24 cellular contexts compared by ENCODE assay signal in genomic region chr12:42182394-42182793, GRCh38. TPM values are rescaled to one million over a fixed set of nuclear protein-coding genes. Genes with fewer than 3 reads are reported as not detected.
DNase-seq lines count a peak whose midpoint lies in the region; ATAC-seq, FAIRE-seq and TF ChIP-seq lines count a peak whose summit lies in the region.
"Had no signal": no experiment of that assay in that cellular context is flagged by ENCODE, and none has a peak within 500 bp of the region (broad histone marks: within the 10 kb centered on the region; RNA-seq: fewer than 3 reads in every experiment).

No MANE protein-coding gene starts in this region.

- 20% methylated on average over 2 of the region's 2 CpGs for WGBS in right lobe of liver (ENCODE audit: insufficient coverage, low coverage, low lambda C conversion rate, missing lambda C conversion rate)
- 95% methylated on average over 2 of the region's 2 CpGs for WGBS in HepG2 (ENCODE audit: low lambda C conversion rate)

- ATAC-seq in activated CD4-positive, alpha-beta T cell treated with anti-CD3 and anti-CD28 coated beads for 36 hours = peak; percentile 44
- ATAC-seq in right lobe of liver = peak in 3 of 4 donors; percentile 33 to 66 (median 40)
- no peak for ATAC-seq in HepG2
- ATAC-seq in left lobe of liver = peak; percentile 20
- ATAC-seq in GM18909 (IDR thresholded peaks at IDR 0.05; ENCODE audit: poor library complexity, unreplicated experiment) = no peak
- ATAC-seq: GM23338, Panc1 had no signal

- H3K36me3 ChIP-seq in right lobe of liver (peaks cover 0 to 4% (median 0%) of the 10 kb centered on the region in 4 donors), HepG2 (replicated peaks in 1 of 2; ENCODE audit: control insufficient read depth in 1 of 2, insufficient read depth in 2 of 2, low read length in 2 of 2) (0 out of 5 replicates have a peak, but pooled peaks cover 0 to 2% of the 10 kb centered on the region in 2 experiments)

- TF ChIP-seq EP300 in HepG2 (IDR thresholded peaks at IDR 0.05; ENCODE audit: low read depth in 2 of 2, low read length in 2 of 2) (no peak), HepG2 (CRISPR knock-in tag; IDR thresholded peaks at IDR 0.05; ENCODE audit: borderline replicate concordance) (no peak)

- H3K27me3 ChIP-seq in right lobe of liver (no peaks in the 10 kb centered on the region), HepG2 (ENCODE audit: control insufficient read depth in 1 of 2, insufficient read depth in 2 of 2, low read length in 2 of 2) (no peaks in the 10 kb centered on the region)
- H3K27me3 ChIP-seq: BLaER1 had no signal

- no peaks in the 10 kb centered on the region for H3K9me3 ChIP-seq in right lobe of liver
- no peaks in the 10 kb centered on the region for H3K9me3 ChIP-seq in HepG2 (ENCODE audit: low read length)

- no peaks in the 10 kb centered on the region for H3K9me3 Mint-ChIP-seq in activated CD4-positive, alpha-beta T cell treated with anti-CD3 and anti-CD28 coated beads for 36 hours (ENCODE audit: low read depth)
- no peaks in the 10 kb centered on the region for H3K9me3 Mint-ChIP-seq in activated T-helper 1 cell treated with anti-CD3 and anti-CD28 coated beads, Interleukin-12 subunit alpha, Interleukin-12 subunit beta, Interleukin-2, Interleukin-4 antibody, amounts not matched to agents 30 ng/mL and 10 ng/mL and 1 ng/mL, durations not matched to agents 14 hours and 24 hours and 36 hours
- H3K9me3 Mint-ChIP-seq: CD4-positive, alpha-beta T cell; GM23338; H9 had no signal

- no TSS peak for BruUV-seq in HepG2 (replicated peaks; lab: Mats Ljungman, UMichigan)

- no peak overlapping the region for H3K4me3 Mint-ChIP-seq in activated CD4-positive, alpha-beta T cell treated with anti-CD3 and anti-CD28 coated beads for 36 hours
- H3K4me3 Mint-ChIP-seq in activated T-helper 1 cell treated with anti-CD3 and anti-CD28 coated beads, Interleukin-12 subunit alpha, Interleukin-12 subunit beta, Interleukin-2, Interleukin-4 antibody, amounts not matched to agents 30 ng/mL and 10 ng/mL and 1 ng/mL, durations not matched to agents 14 hours and 24 hours and 36 hours = no peak overlapping the region
- H3K4me3 Mint-ChIP-seq: CD4-positive, alpha-beta T cell; GM23338; H9 had no signal

- intact Hi-C loops in activated CD4-positive, alpha-beta T cell treated with anti-CD3 and anti-CD28 coated beads for 36 hours (cut with DNase I, micrococcal nuclease) = no loop called here
- intact Hi-C loops in right lobe of liver (cut with DNase I) (no loop called here), HepG2 (cut with micrococcal nuclease; ENCODE audit: unreplicated experiment) (no loop called here)
- intact Hi-C loops in activated T-helper 1 cell treated with anti-CD3 and anti-CD28 coated beads, Interleukin-12 subunit alpha, Interleukin-12 subunit beta, Interleukin-2, Interleukin-4 antibody, amounts not matched to agents 30 ng/mL and 10 ng/mL and 1 ng/mL, durations not matched to agents 14 hours and 24 hours and 36 hours (cut with micrococcal nuclease) = no loop called here

- TF ChIP-seq POLR2A in right lobe of liver (IDR thresholded peaks at IDR 0.05) = no peak
- TF ChIP-seq POLR2A in HepG2 (IDR thresholded peaks at IDR 0.05; ENCODE audit: insufficient read depth in 1 of 2, low read depth in 2 of 2, low read length in 2 of 2) = no peak

- CTCF ChIA-PET in activated CD4-positive, alpha-beta T cell treated with anti-CD3 and anti-CD28 coated beads for 36 hours (lab: Charles Lee) = interaction anchor here (0.9 to 1.0 kb wide), 2 partner anchors 15 to 28 kb away, joined by 3 to 4 read pairs; no protein-coding TSS in a partner anchor
- CTCF ChIA-PET in HepG2 (lab: Yijun Ruan, JAX; ENCODE audit: low intra/inter-chr PET ratio, low total read pairs) = no interaction called here

- no peak for TF ChIP-seq RAD21 in HepG2 (CRISPR knock-in tag; IDR thresholded peaks at IDR 0.05)

- H3K4me1 Mint-ChIP-seq in activated CD4-positive, alpha-beta T cell treated with anti-CD3 and anti-CD28 coated beads for 36 hours = peaks cover 17% of the 10 kb centered on the region
- H3K4me1 Mint-ChIP-seq in activated T-helper 1 cell treated with anti-CD3 and anti-CD28 coated beads, Interleukin-12 subunit alpha, Interleukin-12 subunit beta, Interleukin-2, Interleukin-4 antibody, amounts not matched to agents 30 ng/mL and 10 ng/mL and 1 ng/mL, durations not matched to agents 14 hours and 24 hours and 36 hours (ENCODE audit: low read depth) = peaks cover 15% of the 10 kb centered on the region

- FAIRE-seq in HepG2 (lab: Jason Lieb, UNC) = no peak
- FAIRE-seq: A204.1, D721Med, GM18507 had no signal

- H3K4me2 ChIP-seq in HepG2 (ENCODE audit: low read depth, low read length) = no peak overlapping the region
- H3K4me2 ChIP-seq: BLaER1, GM23338 had no signal

- DNase-seq in activated CD4-positive, alpha-beta T cell treated with anti-CD3 and anti-CD28 coated beads for 36 hours = no peak
- no peak for DNase-seq in activated CD4-positive, alpha-beta T cell treated with anti-CD3 and anti-CD28 coated beads for 48 hours
- DNase-seq in right lobe of liver = no peak
- no peak for DNase-seq in HepG2 (ENCODE audit: low spot score)
- DNase-seq in activated T-helper 1 cell treated with anti-CD3 and anti-CD28 coated beads, Interleukin-12 subunit alpha, Interleukin-12 subunit beta, Interleukin-2, Interleukin-4 antibody, amounts not matched to agents 30 ng/mL and 10 ng/mL and 1 ng/mL, durations not matched to agents 14 hours and 24 hours and 36 hours (ENCODE audit: low spot score) = no peak
- no peak for DNase-seq in left lobe of liver (ENCODE audit: low spot score)
- DNase-seq: CD4-positive, alpha-beta T cell; H9; KBM-7; NCI-H1048; NCI-H1417; NCI-H1694; NCI-H2029 treated with DMSO at 0.1 percent for 48 hours; NCI-H2227 treated with DMSO at 0.1 percent for 48 hours; NCI-H526 treated with DMSO at 0.1 percent for 48 hours; SHP77 had no signal

- H3K27ac ChIP-seq in right lobe of liver (no peak overlapping the region), HepG2 (ENCODE audit: extremely low read length, insufficient read depth, low read length) (no peak overlapping the region)
- H3K27ac ChIP-seq: BLaER1, RWPE1 had no signal

- H3K4me1 ChIP-seq in right lobe of liver (peaks cover 0 to 14% (median 0%) of the 10 kb centered on the region in 4 donors), HepG2 (ENCODE audit: insufficient read depth, low read length) (peaks cover 11% of the 10 kb centered on the region)
- H3K4me1 ChIP-seq: BLaER1 had no signal

- H3K27me3 Mint-ChIP-seq in activated CD4-positive, alpha-beta T cell treated with anti-CD3 and anti-CD28 coated beads for 36 hours = no peaks in the 10 kb centered on the region
- H3K27me3 Mint-ChIP-seq in activated T-helper 1 cell treated with anti-CD3 and anti-CD28 coated beads, Interleukin-12 subunit alpha, Interleukin-12 subunit beta, Interleukin-2, Interleukin-4 antibody, amounts not matched to agents 30 ng/mL and 10 ng/mL and 1 ng/mL, durations not matched to agents 14 hours and 24 hours and 36 hours (ENCODE audit: insufficient read depth) = no peaks in the 10 kb centered on the region
- H3K27me3 Mint-ChIP-seq: CD4-positive, alpha-beta T cell had no signal

- H3K9ac ChIP-seq in HepG2 (ENCODE audit: insufficient read depth, low read depth, low read length) = no peak overlapping the region
- H3K9ac ChIP-seq: BLaER1 had no signal

- H3K27ac Mint-ChIP-seq in activated CD4-positive, alpha-beta T cell treated with anti-CD3 and anti-CD28 coated beads for 36 hours = no peak overlapping the region
- H3K27ac Mint-ChIP-seq in activated T-helper 1 cell treated with anti-CD3 and anti-CD28 coated beads, Interleukin-12 subunit alpha, Interleukin-12 subunit beta, Interleukin-2, Interleukin-4 antibody, amounts not matched to agents 30 ng/mL and 10 ng/mL and 1 ng/mL, durations not matched to agents 14 hours and 24 hours and 36 hours = peak overlapping the region; percentile 31
- H3K27ac Mint-ChIP-seq: CD4-positive, alpha-beta T cell; GM23338; H9 had no signal

- in situ Hi-C loops in HepG2 (cut with HindIII; ENCODE audit: extremely low pct_ligation_motif_present, low pct_unique_long_range_greater_than_20kb) = no loop called here

- POLR2A ChIA-PET in activated CD4-positive, alpha-beta T cell treated with anti-CD3 and anti-CD28 coated beads for 36 hours (lab: Charles Lee) = no interaction called here
- POLR2A ChIA-PET in HepG2 (lab: Yijun Ruan, JAX) = no interaction called here

- H4K20me1 ChIP-seq in HepG2 (ENCODE audit: insufficient read depth, low read length) = no peaks in the 10 kb centered on the region

- no peak overlapping the region for H2AFZ ChIP-seq in HepG2 (ENCODE audit: low read length)
- H2AFZ ChIP-seq: GM23338 had no signal

- H3K4me3 ChIP-seq in right lobe of liver = no peak overlapping the region
- H3K4me3 ChIP-seq in HepG2 (replicated peaks in 1 of 3; ENCODE audit: insufficient read depth in 1 of 3, low read depth in 2 of 3, low read length in 3 of 3) = no peak overlapping the region
- H3K4me3 ChIP-seq: BLaER1, GM23338 had no signal

- peaks cover 16% of the 10 kb centered on the region for H3K36me3 Mint-ChIP-seq in activated CD4-positive, alpha-beta T cell treated with anti-CD3 and anti-CD28 coated beads for 36 hours (ENCODE audit: low read depth)
- H3K36me3 Mint-ChIP-seq in activated T-helper 1 cell treated with anti-CD3 and anti-CD28 coated beads, Interleukin-12 subunit alpha, Interleukin-12 subunit beta, Interleukin-2, Interleukin-4 antibody, amounts not matched to agents 30 ng/mL and 10 ng/mL and 1 ng/mL, durations not matched to agents 14 hours and 24 hours and 36 hours (ENCODE audit: low read depth) = peaks cover 19% of the 10 kb centered on the region

- no peak for TF ChIP-seq CTCF in right lobe of liver (IDR thresholded peaks at IDR 0.05)
- no peak for TF ChIP-seq CTCF in HepG2 (CRISPR knock-in tag; IDR thresholded peaks at IDR 0.05)

- no peaks in the 10 kb centered on the region for H3K79me2 ChIP-seq in HepG2 (ENCODE audit: insufficient read depth, low read length)

RNA-seq across cellular contexts. Expression of gene GXYLT1, which starts 37.7 kb away (rescaled TPM):
- 1 to 10 TPM; 6.1 to 6.7 TPM for total RNA-seq in activated CD4-positive, alpha-beta T cell treated with anti-CD3 and anti-CD28 coated beads for 36 hours
- total RNA-seq in right lobe of liver = 10 to 100 TPM in 5 of 6 experiments, 1 to 10 TPM in 1; 9.3 to 13.8 (median 10.8) TPM
- total RNA-seq in HepG2 (2016; rRNA removed; fragmentation: Illumina TruSeq; extraction: Trizol) = 12.8 and 17.0 TPM in 2 replicates
- 3.4 and 3.6 TPM in 2 replicates for total RNA-seq in HepG2 (2016; cell fraction: cytosol; rRNA removed; fragmentation: Illumina TruSeq; extraction: Trizol; ENCODE audit: low read depth)
- total RNA-seq in HepG2 (2016; cell fraction: insoluble cytoplasmic fraction; rRNA removed; fragmentation: Illumina TruSeq; extraction: Trizol) = 13.3 and 16.9 TPM in 2 replicates
- total RNA-seq in HepG2 (2016; cell fraction: membrane; rRNA removed; fragmentation: Illumina TruSeq; extraction: Trizol) = 4.0 and 5.0 TPM in 2 replicates
- 22.7 and 26.4 TPM in 2 replicates for total RNA-seq in HepG2 (2016; cell fraction: nucleus; rRNA removed; fragmentation: Illumina TruSeq; extraction: Trizol)
- polyA plus RNA-seq in HepG2 (2011; rRNA removed) = 5.8 and 7.8 TPM in 2 replicates
- polyA plus RNA-seq in HepG2 (2011; cell fraction: cytosol; rRNA removed) = 3.0 and 4.7 TPM in 2 replicates
- 2.4 and 2.9 TPM in 2 replicates for polyA plus RNA-seq in HepG2 (2011; cell fraction: nucleus; rRNA removed)
- polyA plus RNA-seq in HepG2 (2012) = 9.4 and 10.1 TPM in 2 replicates
- 1.3 TPM in 2 replicates for polyA plus RNA-seq in HepG2 (2016; cell fraction: cytosol; fragmentation: Illumina TruSeq; extraction: Trizol; ENCODE audit: low read depth)
- 12.8 and 13.8 TPM in 2 replicates for polyA plus RNA-seq in HepG2 (2016; cell fraction: insoluble cytoplasmic fraction; fragmentation: Illumina TruSeq; extraction: Trizol; ENCODE audit: low read depth)
- 1.9 and 3.0 TPM in 2 replicates for polyA plus RNA-seq in HepG2 (2016; cell fraction: membrane; fragmentation: Illumina TruSeq; extraction: Trizol; ENCODE audit: low read depth)
- 28.3 and 28.9 TPM in 2 replicates for polyA plus RNA-seq in HepG2 (2016; cell fraction: nucleus; fragmentation: Illumina TruSeq; extraction: Trizol; ENCODE audit: insufficient read depth, low read depth)
- polyA minus RNA-seq in HepG2 (2011; rRNA and poly(A)+ RNA removed; ENCODE audit: low replicate concordance) = 1.9 and 3.8 TPM in 2 replicates
- 8.5 and 10.3 TPM in 2 replicates for polyA minus RNA-seq in HepG2 (2011; cell fraction: cytosol; rRNA and poly(A)+ RNA removed)
- polyA minus RNA-seq in HepG2 (2011; cell fraction: nucleus; rRNA and poly(A)+ RNA removed) = 14.8 and 15.8 TPM in 2 replicates
- total RNA-seq in activated T-helper 1 cell treated with anti-CD3 and anti-CD28 coated beads, Interleukin-12 subunit alpha, Interleukin-12 subunit beta, Interleukin-2, Interleukin-4 antibody, amounts not matched to agents 30 ng/mL and 10 ng/mL and 1 ng/mL, durations not matched to agents 14 hours and 24 hours and 36 hours = 10.5 and 11.4 TPM in 2 replicates
- total RNA-seq in left lobe of liver = 9.2 TPM

RNA-seq across cellular contexts. Expression of gene YAF2, which starts 55.7 kb away (rescaled TPM):
- 10 to 100 TPM; 32.8 to 34.4 TPM for total RNA-seq in activated CD4-positive, alpha-beta T cell treated with anti-CD3 and anti-CD28 coated beads for 36 hours
- total RNA-seq in right lobe of liver (10 to 100 TPM; 12.8 to 22.3 (median 16.9) TPM), HepG2 (2016; rRNA removed; fragmentation: Illumina TruSeq; extraction: Trizol) (11.7 and 16.3 TPM in 2 replicates), left lobe of liver (22.5 TPM)
- total RNA-seq in HepG2 (2016; cell fraction: cytosol; rRNA removed; fragmentation: Illumina TruSeq; extraction: Trizol; ENCODE audit: low read depth) = 5.1 and 6.7 TPM in 2 replicates
- 11.1 and 11.4 TPM in 2 replicates for total RNA-seq in HepG2 (2016; cell fraction: insoluble cytoplasmic fraction; rRNA removed; fragmentation: Illumina TruSeq; extraction: Trizol)
- total RNA-seq in HepG2 (2016; cell fraction: membrane; rRNA removed; fragmentation: Illumina TruSeq; extraction: Trizol) = 8.6 and 9.6 TPM in 2 replicates
- 21.1 and 23.7 TPM in 2 replicates for total RNA-seq in HepG2 (2016; cell fraction: nucleus; rRNA removed; fragmentation: Illumina TruSeq; extraction: Trizol)
- polyA plus RNA-seq in HepG2 (2011; rRNA removed) = 6.7 and 8.4 TPM in 2 replicates
- polyA plus RNA-seq in HepG2 (2011; cell fraction: cytosol; rRNA removed) = 2.9 and 4.5 TPM in 2 replicates
- 5.0 and 6.3 TPM in 2 replicates for polyA plus RNA-seq in HepG2 (2011; cell fraction: nucleus; rRNA removed)
- 6.4 and 7.2 TPM in 2 replicates for polyA plus RNA-seq in HepG2 (2012)
- 3.5 and 4.5 TPM in 2 replicates for polyA plus RNA-seq in HepG2 (2016; cell fraction: cytosol; fragmentation: Illumina TruSeq; extraction: Trizol; ENCODE audit: low read depth)
- polyA plus RNA-seq in HepG2 (2016; cell fraction: insoluble cytoplasmic fraction; fragmentation: Illumina TruSeq; extraction: Trizol; ENCODE audit: low read depth) = 14.3 and 16.5 TPM in 2 replicates
- 8.1 and 9.7 TPM in 2 replicates for polyA plus RNA-seq in HepG2 (2016; cell fraction: membrane; fragmentation: Illumina TruSeq; extraction: Trizol; ENCODE audit: low read depth)
- polyA plus RNA-seq in HepG2 (2016; cell fraction: nucleus; fragmentation: Illumina TruSeq; extraction: Trizol; ENCODE audit: insufficient read depth, low read depth) = 14.9 TPM in 2 replicates
- 5.2 and 11.9 TPM in 2 replicates for polyA minus RNA-seq in HepG2 (2011; rRNA and poly(A)+ RNA removed; ENCODE audit: low replicate concordance)
- 7.2 and 7.9 TPM in 2 replicates for polyA minus RNA-seq in HepG2 (2011; cell fraction: cytosol; rRNA and poly(A)+ RNA removed)
- polyA minus RNA-seq in HepG2 (2011; cell fraction: nucleus; rRNA and poly(A)+ RNA removed) = 50.7 and 52.8 TPM in 2 replicates
- total RNA-seq in activated T-helper 1 cell treated with anti-CD3 and anti-CD28 coated beads, Interleukin-12 subunit alpha, Interleukin-12 subunit beta, Interleukin-2, Interleukin-4 antibody, amounts not matched to agents 30 ng/mL and 10 ng/mL and 1 ng/mL, durations not matched to agents 14 hours and 24 hours and 36 hours = 43.9 and 46.8 TPM in 2 replicates

Comparison
In these comparisons a context has a peak if more than half of its experiments do, and no peak if none do; other contexts are left out.
1. ATAC-seq: peak in activated CD4-positive, alpha-beta T cell treated with anti-CD3 and anti-CD28 coated beads for 36 hours (single experiment), right lobe of liver (3 of 4) and left lobe of liver (single experiment); none in HepG2 (single experiment) and GM18909 (single experiment).